ENCODE assay signal across 14 cellular contexts in genomic region chr4:101199507-101200285, GRCh38.
DNase-seq lines count a peak whose midpoint lies in the region; ATAC-seq and TF ChIP-seq lines count a peak whose summit lies in the region.
"Had no signal": no experiment of that assay in that cellular context is flagged by ENCODE, and none has a peak within 500 bp of the region (broad histone marks: within the 10 kb centered on the region; RNA-seq: fewer than 3 reads in every experiment).

No MANE protein-coding gene starts in this region.

- peaks cover 12% of the 10 kb centered on the region for H3K4me1 ChIP-seq in GM23248 (ENCODE audit: insufficient read depth)

- no peaks in the 10 kb centered on the region for H3K9me2 ChIP-seq in GM23248 (ENCODE audit: insufficient read depth)

- peak overlapping the region; percentile 58 for H3K4me3 ChIP-seq in GM23248
- no peak overlapping the region for H3K4me3 ChIP-seq in astrocyte of the spinal cord (ENCODE audit: low read depth, low read length)
- H3K4me3 ChIP-seq in MG63, result no peak overlapping the region
- H3K4me3 ChIP-seq: GM12878 had no signal

- TF ChIP-seq CTCF in AG09319 (IDR thresholded peaks at IDR 0.05; ENCODE audit: low read depth, low read length) (no peak), astrocyte of the spinal cord (IDR thresholded peaks at IDR 0.05; ENCODE audit: low read depth, low read length) (no peak)

- peak overlapping the region; percentile 62 for H3K9ac ChIP-seq in GM23248

- CTCF ChIA-PET in HEK293T (lab: Yijun Ruan, JAX), result no interaction called here

- H3K4me2 ChIP-seq in GM23248 (ENCODE audit: unreplicated experiment), result peak overlapping the region; percentile 70

- H2AFZ ChIP-seq in GM23248, result no peak overlapping the region

- H3K9me3 ChIP-seq in GM23248 (ENCODE audit: low read depth) (no peaks in the 10 kb centered on the region), MG63 (no peaks in the 10 kb centered on the region)

- POLR2A ChIA-PET in HEK293T (lab: Yijun Ruan, JAX), result no interaction called here

- peak overlapping the region; percentile 82 for H3K27ac ChIP-seq in GM23248

- H3K27me3 ChIP-seq in GM23248 (replicated peaks; ENCODE audit: insufficient read depth), result no peaks in the 10 kb centered on the region
- no peaks in the 10 kb centered on the region for H3K27me3 ChIP-seq in MG63

- ATAC-seq in stimulated activated naive CD8-positive, alpha-beta T cell treated with anti-CD3 and anti-CD28 coated beads, Interleukin-15, Interleukin-2, amounts not matched to agents 100 U/mL and 50 U/mL, for 24 hours, result no peak
- ATAC-seq: activated CD8-positive, alpha-beta T cell treated with anti-CD3 and anti-CD28 coated beads for 36 hours; GM12878 had no signal

- peaks cover 88% of the 10 kb centered on the region for H3K79me2 ChIP-seq in GM23248 (ENCODE audit: insufficient read depth)

- DNase-seq in AG09319 (ENCODE audit: extremely low read depth, low read depth), result peak; percentile 23
- peak; percentile 63 for DNase-seq in GM23248
- peak; percentile 75 for DNase-seq in astrocyte of the spinal cord (ENCODE audit: low read depth, low spot score)
- peak; percentile 21 for DNase-seq in left kidney (ENCODE audit: low read depth, low spot score)
- DNase-seq in HEK293T (ENCODE audit: extremely low spot score), result no peak
- no peak for DNase-seq in MG63
- no peak for DNase-seq in stimulated activated naive CD8-positive, alpha-beta T cell treated with anti-CD3 and anti-CD28 coated beads, Interleukin-15, Interleukin-2, amounts not matched to agents 100 U/mL and 50 U/mL, for 24 hours
- no peak for DNase-seq in stimulated activated CD4-positive, alpha-beta T cell treated with anti-CD3 and anti-CD28 coated beads, Interleukin-2, amount 100 ng/mL, for 48 hours
- DNase-seq: activated CD8-positive, alpha-beta T cell treated with anti-CD3 and anti-CD28 coated beads for 36 hours; activated naive CD8-positive, alpha-beta T cell treated with anti-CD3 and anti-CD28 coated beads, Interleukin-2, amount 10 ng/mL, durations not matched to agents 7 days and 5 days; effector memory CD4-positive, alpha-beta T cell; stimulated activated CD4-positive, alpha-beta T cell treated with anti-CD3 and anti-CD28 coated beads, Interleukin-12 subunit alpha, Interleukin-12 subunit beta, amount 100 ng/mL, for 4 hours; T-helper 2 cell had no signal

- H3K36me3 ChIP-seq in GM23248 (ENCODE audit: low read depth) (no peaks in the 10 kb centered on the region), MG63 (no peaks in the 10 kb centered on the region)

- H4K20me1 ChIP-seq in GM23248 (ENCODE audit: insufficient read depth), result 0 out of 2 replicates have a peak, but pooled peaks cover 6% of the 10 kb centered on the region

- WGBS in GM23248 (ENCODE audit: low coverage in 1 of 2, low lambda C conversion rate in 2 of 2, missing lambda C conversion rate in 2 of 2), 2 experiments, result 65 to 70% methylated on average over 3 of the region's 3 CpGs

- peaks cover 22% of the 10 kb centered on the region for H3F3A ChIP-seq in GM23248 (ENCODE audit: insufficient read depth)

- in situ Hi-C loops in GM23248 (cut with MboI), result no loop called here
- in situ Hi-C loops in astrocyte of the spinal cord (cut with HindIII; ENCODE audit: low sequenced_read_pairs), result no loop called here

TF ChIP-seq in HEK293T, 16 proteins besides CTCF, POLR2A, EP300 and RAD21:
- TF ChIP-seq ELF4 (IDR thresholded peaks at IDR 0.05) (no peak), HDGF (IDR thresholded peaks at IDR 0.05; ENCODE audit: borderline replicate concordance) (no peak), PKNOX1 (IDR thresholded peaks at IDR 0.05) (no peak), L3MBTL2 (conservative IDR thresholded peaks at IDR 0.05) (no peak), TARDBP (IDR thresholded peaks at IDR 0.05) (no peak), ZNF384 (IDR thresholded peaks at IDR 0.05) (no peak), FOXA1 (IDR thresholded peaks at IDR 0.05) (no peak), FOXK2 (IDR thresholded peaks at IDR 0.05) (no peak), BHLHE40 (IDR thresholded peaks at IDR 0.05; ENCODE audit: borderline replicate concordance) (no peak), FOXM1 (IDR thresholded peaks at IDR 0.05; ENCODE audit: borderline replicate concordance) (no peak), SUZ12 (IDR thresholded peaks at IDR 0.05) (no peak), SP1 (IDR thresholded peaks at IDR 0.05) (no peak), LEF1 (IDR thresholded peaks at IDR 0.05; ENCODE audit: borderline replicate concordance) (no peak), NFRKB (IDR thresholded peaks at IDR 0.05) (no peak), CTBP1 (IDR thresholded peaks at IDR 0.05; ENCODE audit: borderline replicate concordance) (no peak), ARNT (IDR thresholded peaks at IDR 0.05) (no peak)

Comparison
In these comparisons a context has a peak if more than half of its experiments do, and no peak if none do; other contexts are left out.
1. DNase-seq: peak in AG09319 (single experiment), GM23248 (single experiment), astrocyte of the spinal cord (single experiment) and left kidney (single experiment); none in HEK293T (single experiment), MG63 (single experiment), stimulated activated naive CD8-positive, alpha-beta T cell treated with anti-CD3 and anti-CD28 coated beads, Interleukin-15, Interleukin-2, amounts not matched to agents 100 U/mL and 50 U/mL, for 24 hours (single experiment) and stimulated activated CD4-positive, alpha-beta T cell treated with anti-CD3 and anti-CD28 coated beads, Interleukin-2, amount 100 ng/mL, for 48 hours (0 of 2).